Comparison of ENCODE assay signal across 18 cellular contexts in genomic region chr5:67246546-67246945, GRCh38. TPM values are rescaled to one million over a fixed set of nuclear protein-coding genes. Genes with fewer than 3 reads are reported as not detected.
A peak's percentile ranks its signal among the peaks of the same experiment; 100 is the strongest.
DNase-seq lines count a peak whose midpoint lies in the region; ATAC-seq and TF ChIP-seq lines count a peak whose summit lies in the region.
"Had no signal": no experiment of that assay in that cellular context is flagged by ENCODE, and none has a peak within 500 bp of the region (broad histone marks: within the 10 kb centered on the region; RNA-seq: fewer than 3 reads in every experiment).

No MANE protein-coding gene starts in this region.

- no peak for TF ChIP-seq CTCF in transverse colon (IDR thresholded peaks at IDR 0.05)

- H3K4me1 ChIP-seq in transverse colon: peaks cover 0 to 18% (median 13%) of the 10 kb centered on the region in 4 donors

- in situ Hi-C loops in transverse colon (cut with MboI; ENCODE audit: low pct_ligation_motif_present in 1 of 4, low pct_unique_long_range_greater_than_20kb in 1 of 4, low sequenced_read_pairs in 3 of 4): loop anchor here in 3 of 4 donors (5.0 to 25.0 kb wide), 5 partner anchors 1006 to 1716 kb away; no protein-coding TSS in a partner anchor

- H3K36me3 ChIP-seq in transverse colon: no peaks in the 10 kb centered on the region
- H3K36me3 ChIP-seq: BLaER1, Peyer's patch had no signal

- no peaks in the 10 kb centered on the region for H3K27me3 ChIP-seq in transverse colon
- H3K27me3 ChIP-seq: BLaER1, Peyer's patch had no signal

- no peak for TF ChIP-seq POLR2A in transverse colon (IDR thresholded peaks at IDR 0.05)

- H3K4me3 ChIP-seq in transverse colon: no peak overlapping the region
- H3K4me3 ChIP-seq: BLaER1, Peyer's patch had no signal

- H3K9me3 ChIP-seq in transverse colon: no peaks in the 10 kb centered on the region
- H3K9me3 ChIP-seq: BLaER1, Peyer's patch had no signal

- WGBS in transverse colon (ENCODE audit: low coverage in 1 of 2), 2 donors: 41% methylated on average over 2 of the region's 2 CpGs; no CpG with 5 or more reads in 1 of the 2 donors

- intact Hi-C loops in transverse colon (cut with DNase I; ENCODE audit: low total_unique reads): loop anchor here (10.0 kb wide), 2 partner anchors 448 to 1008 kb away; no protein-coding TSS in a partner anchor

- DNase-seq in NCI-H2107 treated with DMSO at 0.1 percent for 48 hours (lab: John Stamatoyannopoulos, UW; ENCODE audit: unreplicated experiment) (peak; percentile 40), NCI-H2107 (lab: John Stamatoyannopoulos, UW) (no peak), caudate nucleus (lab: John Stamatoyannopoulos, UW) (no peak), medulla oblongata (ENCODE audit: extremely low spot score) (peak; percentile 35), transverse colon (no peak), NCI-H345 treated with DMSO at 0.1 percent for 48 hours (lab: John Stamatoyannopoulos, UW; ENCODE audit: unreplicated experiment) (no peak)
- DNase-seq: glutamatergic neuron; NK-92 treated with Interleukin-12 subunit alpha and Interleukin-12 subunit beta, amount 100 ng/mL, for 24 hours; Peyer's patch; stimulated activated naive CD8-positive, alpha-beta T cell treated with anti-CD3 and anti-CD28 coated beads, Interleukin-15, Interleukin-2, amounts not matched to agents 100 U/mL and 50 U/mL, for 24 hours had no signal

- H3K27ac ChIP-seq in caudate nucleus (ENCODE audit: low read depth, low read length) (peak overlapping the region; percentile 82), transverse colon (peak overlapping the region; percentile 3 to 45 (median 16))
- H3K27ac ChIP-seq: BLaER1, HL-60 had no signal

- ATAC-seq in GM21423 (IDR thresholded peaks at IDR 0.05; ENCODE audit: unreplicated experiment) (no peak), HG03378 (IDR thresholded peaks at IDR 0.05; ENCODE audit: unreplicated experiment) (no peak)
- ATAC-seq: stimulated activated naive CD8-positive, alpha-beta T cell treated with anti-CD3 and anti-CD28 coated beads, Interleukin-15, Interleukin-2, amounts not matched to agents 100 U/mL and 50 U/mL, for 24 hours had no signal

- no peak for TF ChIP-seq EP300 in transverse colon (IDR thresholded peaks at IDR 0.05; ENCODE audit: low read depth)

RNA-seq across cellular contexts. Expression of gene CD180, which starts 49.9 kb away (rescaled TPM):
- total RNA-seq in transverse colon: 1 to 10 TPM in 2 of 4 donors, under 1 TPM in 1, not detected in 1; 0.82 to 5.2 (median 2.6) TPM
- total RNA-seq: activated CD8-positive, alpha-beta T cell treated with anti-CD3 and anti-CD28 coated beads for 36 hours; Calu3; neural crest cell; SK-MEL-5 had no signal

Comparison
In these comparisons a context has a peak if more than half of its experiments do, and no peak if none do; other contexts are left out.
1. DNase-seq: peak in NCI-H2107 treated with DMSO at 0.1 percent for 48 hours (single experiment) and medulla oblongata (single experiment); none in NCI-H2107 (single experiment), caudate nucleus (0 of 61), transverse colon (single experiment) and NCI-H345 treated with DMSO at 0.1 percent for 48 hours (single experiment).